1 cellular context compared by ENCODE assay signal in the genomic region with DNA sequence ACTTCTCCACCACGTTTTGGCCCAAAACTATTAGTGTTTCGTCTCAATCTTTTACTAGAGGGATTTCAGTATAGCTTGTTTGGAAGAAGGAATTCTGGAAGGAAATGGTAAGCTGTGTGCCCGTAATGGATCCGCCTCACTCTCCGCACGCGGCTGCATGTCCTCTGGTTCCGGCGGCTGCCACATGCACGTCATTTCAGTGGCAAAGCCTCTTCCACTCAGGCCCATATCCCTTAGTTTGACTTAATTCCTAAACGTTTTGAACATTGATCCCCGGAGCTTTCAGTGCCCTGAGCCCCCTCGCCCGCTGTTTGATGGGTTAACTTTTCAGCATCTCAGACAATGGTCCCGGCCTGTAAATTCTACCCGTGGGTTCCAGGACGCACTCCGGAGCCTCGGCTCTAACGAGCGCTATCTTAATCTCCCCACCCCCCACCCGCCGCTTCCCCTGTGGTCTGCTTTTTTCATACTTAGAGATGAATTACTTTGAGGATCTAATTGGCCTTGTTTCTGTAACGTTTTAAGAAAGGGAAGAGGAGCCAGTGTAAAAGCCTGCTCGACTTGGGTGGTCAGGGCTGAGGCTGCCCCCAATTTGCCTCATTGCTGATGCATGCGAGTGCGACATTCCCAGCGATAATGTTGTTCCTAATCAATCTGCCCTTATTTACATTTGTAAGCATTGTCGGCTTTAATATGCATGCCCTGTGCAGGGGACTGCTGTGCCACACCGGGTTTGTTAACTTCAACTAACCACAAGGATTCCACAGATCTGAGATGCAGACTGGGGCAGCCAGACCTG.
TF ChIP-seq lines count a peak whose summit lies in the region.

No MANE protein-coding gene starts in this region.

TF ChIP-seq in GM12878, 131 proteins besides CTCF, POLR2A, EP300 and RAD21:
- TF ChIP-seq, protein P1, sequence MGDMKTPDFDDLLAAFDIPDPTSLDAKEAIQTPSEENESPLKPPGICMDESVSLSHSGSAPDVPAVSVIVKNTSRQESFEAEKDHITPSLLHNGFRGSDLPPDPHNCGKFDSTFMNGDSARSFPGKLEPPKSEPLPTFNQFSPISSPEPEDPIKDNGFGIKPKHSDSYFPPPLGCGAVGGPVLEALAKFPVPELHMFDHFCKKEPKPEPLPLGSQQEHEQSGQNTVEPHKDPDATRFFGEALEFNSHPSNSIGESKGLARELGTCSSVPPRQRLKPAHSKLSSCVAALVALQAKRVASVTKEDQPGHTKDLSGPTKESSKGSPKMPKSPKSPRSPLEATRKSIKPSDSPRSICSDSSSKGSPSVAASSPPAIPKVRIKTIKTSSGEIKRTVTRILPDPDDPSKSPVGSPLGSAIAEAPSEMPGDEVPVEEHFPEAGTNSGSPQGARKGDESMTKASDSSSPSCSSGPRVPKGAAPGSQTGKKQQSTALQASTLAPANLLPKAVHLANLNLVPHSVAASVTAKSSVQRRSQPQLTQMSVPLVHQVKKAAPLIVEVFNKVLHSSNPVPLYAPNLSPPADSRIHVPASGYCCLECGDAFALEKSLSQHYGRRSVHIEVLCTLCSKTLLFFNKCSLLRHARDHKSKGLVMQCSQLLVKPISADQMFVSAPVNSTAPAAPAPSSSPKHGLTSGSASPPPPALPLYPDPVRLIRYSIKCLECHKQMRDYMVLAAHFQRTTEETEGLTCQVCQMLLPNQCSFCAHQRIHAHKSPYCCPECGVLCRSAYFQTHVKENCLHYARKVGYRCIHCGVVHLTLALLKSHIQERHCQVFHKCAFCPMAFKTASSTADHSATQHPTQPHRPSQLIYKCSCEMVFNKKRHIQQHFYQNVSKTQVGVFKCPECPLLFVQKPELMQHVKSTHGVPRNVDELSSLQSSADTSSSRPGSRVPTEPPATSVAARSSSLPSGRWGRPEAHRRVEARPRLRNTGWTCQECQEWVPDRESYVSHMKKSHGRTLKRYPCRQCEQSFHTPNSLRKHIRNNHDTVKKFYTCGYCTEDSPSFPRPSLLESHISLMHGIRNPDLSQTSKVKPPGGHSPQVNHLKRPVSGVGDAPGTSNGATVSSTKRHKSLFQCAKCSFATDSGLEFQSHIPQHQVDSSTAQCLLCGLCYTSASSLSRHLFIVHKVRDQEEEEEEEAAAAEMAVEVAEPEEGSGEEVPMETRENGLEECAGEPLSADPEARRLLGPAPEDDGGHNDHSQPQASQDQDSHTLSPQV (IDR thresholded peaks at IDR 0.05) = no peak
- TF ChIP-seq, protein P2, sequence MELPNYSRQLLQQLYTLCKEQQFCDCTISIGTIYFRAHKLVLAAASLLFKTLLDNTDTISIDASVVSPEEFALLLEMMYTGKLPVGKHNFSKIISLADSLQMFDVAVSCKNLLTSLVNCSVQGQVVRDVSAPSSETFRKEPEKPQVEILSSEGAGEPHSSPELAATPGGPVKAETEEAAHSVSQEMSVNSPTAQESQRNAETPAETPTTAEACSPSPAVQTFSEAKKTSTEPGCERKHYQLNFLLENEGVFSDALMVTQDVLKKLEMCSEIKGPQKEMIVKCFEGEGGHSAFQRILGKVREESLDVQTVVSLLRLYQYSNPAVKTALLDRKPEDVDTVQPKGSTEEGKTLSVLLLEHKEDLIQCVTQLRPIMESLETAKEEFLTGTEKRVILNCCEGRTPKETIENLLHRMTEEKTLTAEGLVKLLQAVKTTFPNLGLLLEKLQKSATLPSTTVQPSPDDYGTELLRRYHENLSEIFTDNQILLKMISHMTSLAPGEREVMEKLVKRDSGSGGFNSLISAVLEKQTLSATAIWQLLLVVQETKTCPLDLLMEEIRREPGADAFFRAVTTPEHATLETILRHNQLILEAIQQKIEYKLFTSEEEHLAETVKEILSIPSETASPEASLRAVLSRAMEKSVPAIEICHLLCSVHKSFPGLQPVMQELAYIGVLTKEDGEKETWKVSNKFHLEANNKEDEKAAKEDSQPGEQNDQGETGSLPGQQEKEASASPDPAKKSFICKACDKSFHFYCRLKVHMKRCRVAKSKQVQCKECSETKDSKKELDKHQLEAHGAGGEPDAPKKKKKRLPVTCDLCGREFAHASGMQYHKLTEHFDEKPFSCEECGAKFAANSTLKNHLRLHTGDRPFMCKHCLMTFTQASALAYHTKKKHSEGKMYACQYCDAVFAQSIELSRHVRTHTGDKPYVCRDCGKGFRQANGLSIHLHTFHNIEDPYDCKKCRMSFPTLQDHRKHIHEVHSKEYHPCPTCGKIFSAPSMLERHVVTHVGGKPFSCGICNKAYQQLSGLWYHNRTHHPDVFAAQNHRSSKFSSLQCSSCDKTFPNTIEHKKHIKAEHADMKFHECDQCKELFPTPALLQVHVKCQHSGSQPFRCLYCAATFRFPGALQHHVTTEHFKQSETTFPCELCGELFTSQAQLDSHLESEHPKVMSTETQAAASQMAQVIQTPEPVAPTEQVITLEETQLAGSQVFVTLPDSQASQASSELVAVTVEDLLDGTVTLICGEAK (IDR thresholded peaks at IDR 0.05; ENCODE audit: borderline replicate concordance) = no peak
- TF ChIP-seq LARP7 (IDR thresholded peaks at IDR 0.05) = no peak
- TF ChIP-seq, protein P3, sequence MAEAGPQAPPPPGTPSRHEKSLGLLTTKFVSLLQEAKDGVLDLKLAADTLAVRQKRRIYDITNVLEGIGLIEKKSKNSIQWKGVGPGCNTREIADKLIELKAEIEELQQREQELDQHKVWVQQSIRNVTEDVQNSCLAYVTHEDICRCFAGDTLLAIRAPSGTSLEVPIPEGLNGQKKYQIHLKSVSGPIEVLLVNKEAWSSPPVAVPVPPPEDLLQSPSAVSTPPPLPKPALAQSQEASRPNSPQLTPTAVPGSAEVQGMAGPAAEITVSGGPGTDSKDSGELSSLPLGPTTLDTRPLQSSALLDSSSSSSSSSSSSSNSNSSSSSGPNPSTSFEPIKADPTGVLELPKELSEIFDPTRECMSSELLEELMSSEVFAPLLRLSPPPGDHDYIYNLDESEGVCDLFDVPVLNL (IDR thresholded peaks at IDR 0.05; ENCODE audit: low read depth, low read length) = no peak
- TF ChIP-seq BCL11A (IDR thresholded peaks at IDR 0.05; ENCODE audit: low read depth, low read length) = no peak
